In genomic region chr16:89268585-89268984, GRCh38 we compare ENCODE assay signal across 10 cellular contexts.
"Had no signal": no experiment of that assay in that cellular context is flagged by ENCODE, and none has a peak within 500 bp of the region (broad histone marks: within the 10 kb centered on the region; RNA-seq: fewer than 3 reads in every experiment).

No MANE protein-coding gene starts in this region.

- H3K27me3 ChIP-seq: foreskin keratinocyte, heart left ventricle, tibial nerve had no signal

- H3K9me3 ChIP-seq: heart left ventricle, tibial nerve had no signal

- H3K9ac ChIP-seq: parathyroid adenoma had no signal

- ATAC-seq: foreskin keratinocyte had no signal

- H3K4me3 ChIP-seq: heart left ventricle, tibial nerve had no signal

- DNase-seq: activated CD4-positive, alpha-beta T cell treated with anti-CD3 and anti-CD28 coated beads for 1 hour; activated CD4-positive, alpha-beta T cell treated with anti-CD3 and anti-CD28 coated beads, Interleukin-2, amount 50 U/mL, for 48 hours; activated naive CD4-positive, alpha-beta T cell; activated T-cell treated with anti-CD3 and anti-CD28 coated beads, Interleukin-2, amount 50 U/mL, for 72 hours; amniotic stem cell; foreskin keratinocyte; heart left ventricle; islet precursor cell had no signal

- H3K4me1 ChIP-seq: foreskin keratinocyte, heart left ventricle, parathyroid adenoma had no signal

- H3K27ac ChIP-seq: foreskin keratinocyte, heart left ventricle, parathyroid adenoma had no signal
